Comparison of ENCODE assay signal across 16 cellular contexts in the genomic region with DNA sequence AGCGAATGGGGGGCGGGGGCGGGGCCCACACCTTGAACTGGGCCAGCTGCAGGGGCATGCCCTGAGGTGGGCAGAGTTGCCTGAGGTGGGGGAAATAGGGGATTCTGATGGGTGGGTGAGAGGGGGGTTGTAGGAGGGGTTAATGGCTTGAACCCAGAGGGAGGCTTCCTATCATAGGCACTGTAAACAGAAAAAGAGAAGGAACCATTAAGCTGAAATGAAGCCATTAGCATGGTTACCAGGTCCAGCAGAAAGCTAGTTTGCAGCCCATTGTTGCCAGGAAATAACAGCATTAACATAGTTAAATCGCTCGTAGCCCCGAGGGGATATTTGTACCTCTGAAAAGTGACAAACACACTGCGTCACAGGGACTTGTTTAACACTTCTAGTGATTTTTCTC.
"Had no signal": no experiment of that assay in that cellular context is flagged by ENCODE, and none has a peak within 500 bp of the region (broad histone marks: within the 10 kb centered on the region; RNA-seq: fewer than 3 reads in every experiment).

No MANE protein-coding gene starts in this region.

- ATAC-seq: effector memory CD8-positive, alpha-beta T cell; left lung; natural killer cell treated with Interleukin-12 subunit alpha and Interleukin-12 subunit beta and Interleukin-15 and Interleukin-18, amount 100 ng/mL, for 72 hours; stimulated activated memory B cell treated with anti-CD40 and anti-IgM and Interleukin-4, amounts not matched to agents 10 μg/mL and 1 μg/mL and 100 μg/mL, for 72 hours had no signal

- H3K9me3 Mint-ChIP-seq: T-helper 2 cell treated with Interferon-gamma antibody and Interleukin-4, amounts not matched to agents 5 μg/mL and 100 μg/mL, for 36 hours had no signal

- H3K4me3 ChIP-seq: left lung, tibial nerve, vagina had no signal

- H3K4me1 Mint-ChIP-seq: activated CD4-positive, alpha-beta T cell treated with anti-CD3 and anti-CD28 coated beads, Interleukin-2, amount 10 ng/mL, durations not matched to agents 7 days and 5 days; activated naive CD8-positive, alpha-beta T cell treated with anti-CD3 and anti-CD28 coated beads for 36 hours; stimulated activated memory B cell treated with anti-CD40 and anti-IgM and Interleukin-4, amounts not matched to agents 10 μg/mL and 1 μg/mL and 100 μg/mL, for 72 hours had no signal

- H3K36me3 Mint-ChIP-seq: activated naive CD8-positive, alpha-beta T cell treated with anti-CD3 and anti-CD28 coated beads for 36 hours had no signal

- DNase-seq: activated CD4-positive, alpha-beta T cell treated with anti-CD3 and anti-CD28 coated beads, Interleukin-2, amount 10 ng/mL, durations not matched to agents 7 days and 5 days; activated CD8-positive, alpha-beta memory T cell treated with anti-CD3 and anti-CD28 coated beads for 24 hours; activated naive CD8-positive, alpha-beta T cell treated with anti-CD3 and anti-CD28 coated beads for 36 hours; amygdala; effector memory CD8-positive, alpha-beta T cell; head of caudate nucleus; left lung; mammary epithelial cell; stimulated activated CD4-positive, alpha-beta T cell treated with anti-CD3 and anti-CD28 coated beads, Interleukin-2, amount 100 ng/mL, for 48 hours had no signal

- H3K36me3 ChIP-seq: left lung had no signal

- H3K4me1 ChIP-seq: left lung, tibial nerve, vagina had no signal

- FAIRE-seq: frontal cortex, keratinocyte had no signal

- H3K27me3 Mint-ChIP-seq: stimulated activated memory B cell treated with anti-CD40 and anti-IgM and Interleukin-4, amounts not matched to agents 10 μg/mL and 1 μg/mL and 100 μg/mL, for 72 hours had no signal

- H3K4me3 Mint-ChIP-seq: activated CD4-positive, alpha-beta T cell treated with anti-CD3 and anti-CD28 coated beads, Interleukin-2, amount 10 ng/mL, durations not matched to agents 7 days and 5 days; activated naive CD8-positive, alpha-beta T cell treated with anti-CD3 and anti-CD28 coated beads for 36 hours; effector memory CD8-positive, alpha-beta T cell; natural killer cell treated with Interleukin-12 subunit alpha and Interleukin-12 subunit beta and Interleukin-15 and Interleukin-18, amount 100 ng/mL, for 72 hours; stimulated activated memory B cell treated with anti-CD40 and anti-IgM and Interleukin-4, amounts not matched to agents 10 μg/mL and 1 μg/mL and 100 μg/mL, for 72 hours; T-helper 2 cell treated with Interferon-gamma antibody and Interleukin-4, amounts not matched to agents 5 μg/mL and 100 μg/mL, for 36 hours had no signal

- H3K27ac Mint-ChIP-seq: activated CD4-positive, alpha-beta T cell treated with anti-CD3 and anti-CD28 coated beads, Interleukin-2, amount 10 ng/mL, durations not matched to agents 7 days and 5 days; activated naive CD8-positive, alpha-beta T cell treated with anti-CD3 and anti-CD28 coated beads for 36 hours; effector memory CD8-positive, alpha-beta T cell; natural killer cell treated with Interleukin-12 subunit alpha and Interleukin-12 subunit beta and Interleukin-15 and Interleukin-18, amount 100 ng/mL, for 72 hours; stimulated activated memory B cell treated with anti-CD40 and anti-IgM and Interleukin-4, amounts not matched to agents 10 μg/mL and 1 μg/mL and 100 μg/mL, for 72 hours; T-helper 2 cell treated with Interferon-gamma antibody and Interleukin-4, amounts not matched to agents 5 μg/mL and 100 μg/mL, for 36 hours had no signal

- H3K27ac ChIP-seq: left lung, tibial nerve, vagina had no signal

- H3K27me3 ChIP-seq: left lung, tibial nerve, vagina had no signal
